In genomic region chr11:57742087-57742452, GRCh38 we compare ENCODE assay signal across 8 cellular contexts. TPM values are rescaled to one million over a fixed set of nuclear protein-coding genes. Genes with fewer than 3 reads are reported as not detected.
DNase-seq lines count a peak whose midpoint lies in the region; ATAC-seq and TF ChIP-seq lines count a peak whose summit lies in the region.

No MANE protein-coding gene starts in this region.

- H3K27ac ChIP-seq in heart right ventricle (peak overlapping the region; percentile 90 to 99 (median 96)), mesenchymal stem cell (ENCODE audit: low read length, poor library complexity, severe bottlenecking) (peak overlapping the region; percentile 87), vagina (peak overlapping the region; percentile 86)

- no peak overlapping the region for H3K23ac ChIP-seq in mesenchymal stem cell (ENCODE audit: low read length in 2 of 2)

- no peak overlapping the region for H4K91ac ChIP-seq in mesenchymal stem cell (ENCODE audit: low read length)

- H3K4ac ChIP-seq in mesenchymal stem cell (ENCODE audit: low read depth in 1 of 2, low read length in 2 of 2): peak overlapping the region; percentile 76 to 95

- peak overlapping the region; percentile 99 for H3K9ac ChIP-seq in mesenchymal stem cell (ENCODE audit: low read length)

- no peak overlapping the region for H2AFZ ChIP-seq in mesenchymal stem cell (ENCODE audit: low read depth, low read length)

- H3K4me1 ChIP-seq in heart right ventricle (peaks cover 2 to 28% (median 22%) of the 10 kb centered on the region in 9 donors), mesenchymal stem cell (ENCODE audit: control insufficient read depth, insufficient read depth, low read depth, low read length) (no peaks in the 10 kb centered on the region), vagina (peaks cover 20% of the 10 kb centered on the region)

- TF ChIP-seq CTCF in heart right ventricle (IDR thresholded peaks at IDR 0.05) (no peak), astrocyte of the spinal cord (IDR thresholded peaks at IDR 0.05; ENCODE audit: low read depth, low read length) (no peak), vagina (IDR thresholded peaks at IDR 0.05) (no peak)

- peaks cover 35% of the 10 kb centered on the region for H3K79me1 ChIP-seq in mesenchymal stem cell (replicated peaks; ENCODE audit: low read length, poor library complexity, severe bottlenecking)

- WGBS in heart right ventricle, 2 donors: 3 to 5% methylated on average over 10 of the region's 10 CpGs
- WGBS in mesenchymal stem cell: 4% methylated on average over 9 of the region's 10 CpGs

- H3K9me3 ChIP-seq in heart right ventricle: no peaks in the 10 kb centered on the region
- no peaks in the 10 kb centered on the region for H3K9me3 ChIP-seq in mesenchymal stem cell (ENCODE audit: control insufficient read depth, low read length)
- H3K9me3 ChIP-seq in vagina: no peaks in the 10 kb centered on the region

- peak overlapping the region in 1 of 2 experiments; percentile 7 for H2BK12ac ChIP-seq in mesenchymal stem cell (ENCODE audit: low read length in 2 of 2)

- no peak overlapping the region for H2BK120ac ChIP-seq in mesenchymal stem cell (ENCODE audit: low read depth, low read length)

- H3K27me3 ChIP-seq in heart right ventricle (no peaks in the 10 kb centered on the region), mesenchymal stem cell (ENCODE audit: control insufficient read depth in 1 of 2, insufficient read depth in 1 of 2, low read length in 2 of 2) (no peaks in the 10 kb centered on the region), vagina (no peaks in the 10 kb centered on the region)

- in situ Hi-C loops in astrocyte of the spinal cord (cut with HindIII; ENCODE audit: low sequenced_read_pairs): no loop called here

- DNase-seq in heart right ventricle (no peak), left cardiac atrium (no peak), astrocyte of the spinal cord (ENCODE audit: low read depth, low spot score) (no peak), mesenchymal stem cell (no peak), vagina (ENCODE audit: extremely low spot score in 2 of 2) (no peak)

- H3K14ac ChIP-seq in mesenchymal stem cell (ENCODE audit: low read length in 2 of 2): peak overlapping the region in 1 of 2 experiments; percentile 57

- peak overlapping the region; percentile 81 for H3K4me2 ChIP-seq in mesenchymal stem cell (ENCODE audit: low read length, poor library complexity, severe bottlenecking)

- no peak for TF ChIP-seq POLR2A in vagina (IDR thresholded peaks at IDR 0.05)
- no peak for TF ChIP-seq POLR2A in GM18505 (IDR thresholded peaks at IDR 0.05; ENCODE audit: borderline replicate concordance, extremely low read depth, insufficient read depth, insufficient read length)

- H4K8ac ChIP-seq in mesenchymal stem cell (ENCODE audit: low read length): no peak overlapping the region

- H2BK15ac ChIP-seq in mesenchymal stem cell (ENCODE audit: low read depth, poor library complexity, severe bottlenecking): no peak overlapping the region

- peaks cover 0 to 82% (median 28%) of the 10 kb centered on the region in 9 donors for H3K36me3 ChIP-seq in heart right ventricle
- peaks cover 36 to 78% of the 10 kb centered on the region in 2 experiments for H3K36me3 ChIP-seq in mesenchymal stem cell (ENCODE audit: control insufficient read depth in 1 of 2, insufficient read depth in 2 of 2, low read depth in 1 of 2, low read length in 2 of 2)
- H3K36me3 ChIP-seq in vagina: peaks cover 0 to 41% of the 10 kb centered on the region in 2 donors

- no peak overlapping the region for H2AK5ac ChIP-seq in mesenchymal stem cell (ENCODE audit: low read length, severe bottlenecking)

- H2BK5ac ChIP-seq in mesenchymal stem cell (ENCODE audit: low read depth, low read length, poor library complexity, severe bottlenecking): no peak overlapping the region

- intact Hi-C loops in heart right ventricle (cut with DNase I) (loop anchor here in 2 of 10 donors (10.0 kb wide), 2 partner anchors 63 to 773 kb away; no protein-coding TSS in a partner anchor), left cardiac atrium (cut with DNase I) (loop anchor here in 1 of 2 donors (10.0 kb wide), 1 partner anchor 53 kb away; no protein-coding TSS in a partner anchor), vagina (cut with DNase I) (loop anchor here (10.0 kb wide), 1 partner anchor 53 kb away; no protein-coding TSS in a partner anchor)

- H3K18ac ChIP-seq in mesenchymal stem cell (ENCODE audit: low read depth in 1 of 2, low read length in 2 of 2): peak overlapping the region; percentile 52 to 90

- ATAC-seq in heart right ventricle: no peak
- ATAC-seq in left cardiac atrium: no peak
- no peak for ATAC-seq in GM18505 (IDR thresholded peaks at IDR 0.05; ENCODE audit: unreplicated experiment)
- no peak for ATAC-seq in GM21529 (IDR thresholded peaks at IDR 0.05; ENCODE audit: unreplicated experiment)
- no peak for ATAC-seq in GM18502 (IDR thresholded peaks at IDR 0.05; ENCODE audit: poor library complexity, unreplicated experiment)

- peak overlapping the region; percentile 69 to 95 (median 84) for H3K4me3 ChIP-seq in heart right ventricle
- peak overlapping the region; percentile 85 for H3K4me3 ChIP-seq in astrocyte of the spinal cord (ENCODE audit: low read depth, low read length)
- peak overlapping the region; percentile 95 to 99 for H3K4me3 ChIP-seq in mesenchymal stem cell (ENCODE audit: insufficient read depth in 1 of 2, low read depth in 1 of 2, low read length in 2 of 2)
- peak overlapping the region; percentile 71 to 88 for H3K4me3 ChIP-seq in vagina

RNA-seq across cellular contexts. Expression of gene SELENOH, which starts 0.8 kb away (rescaled TPM):
- 10 to 100 TPM; 69.8 to 99.0 (median 77.5) TPM for total RNA-seq in heart right ventricle
- polyA plus RNA-seq in heart right ventricle: 10 to 100 TPM; 76.8 to 93.7 TPM
- total RNA-seq in left cardiac atrium: 100 to 1,000 TPM in 1 of 2 donors, 10 to 100 TPM in 1; 99.1 to 116 TPM
- 210 TPM for polyA plus RNA-seq in mesenchymal stem cell (2013, experiment 1 of 2)
- 217 TPM for polyA plus RNA-seq in mesenchymal stem cell (2013, experiment 2 of 2)
- 120 TPM for total RNA-seq in vagina

RNA-seq across cellular contexts. Expression of gene BTBD18, which starts 9.5 kb away (rescaled TPM):
- total RNA-seq in heart right ventricle (not detected), left cardiac atrium (not detected), vagina (not detected)
- polyA plus RNA-seq in heart right ventricle: not detected
- polyA plus RNA-seq in mesenchymal stem cell (2013, experiment 1 of 2): not detected
- not detected for polyA plus RNA-seq in mesenchymal stem cell (2013, experiment 2 of 2)

RNA-seq across cellular contexts. Expression of gene CTNND1, which starts 19.5 kb away (rescaled TPM):
- total RNA-seq in heart right ventricle (10 to 100 TPM; 56.7 to 85.6 (median 65.2) TPM), left cardiac atrium (10 to 100 TPM; 75.2 to 82.0 TPM), vagina (179 TPM)
- polyA plus RNA-seq in heart right ventricle: 10 to 100 TPM; 28.9 to 30.7 TPM
- polyA plus RNA-seq in mesenchymal stem cell (2013, experiment 1 of 2): 66.8 TPM
- 64.0 TPM for polyA plus RNA-seq in mesenchymal stem cell (2013, experiment 2 of 2)

RNA-seq across cellular contexts. Expression of gene TMX2, which starts 29.7 kb away (rescaled TPM):
- total RNA-seq in heart right ventricle (100 to 1,000 TPM in 1 of 10 donors, 10 to 100 TPM in 9; 58.7 to 103 (median 69.0) TPM), left cardiac atrium (10 to 100 TPM; 64.3 to 80.3 TPM), vagina (44.4 TPM)
- polyA plus RNA-seq in heart right ventricle: 100 to 1,000 TPM in 1 of 2 donors, 10 to 100 TPM in 1; 45.4 to 105 TPM
- 60.2 TPM for polyA plus RNA-seq in mesenchymal stem cell (2013, experiment 1 of 2)
- 60.1 TPM for polyA plus RNA-seq in mesenchymal stem cell (2013, experiment 2 of 2)

RNA-seq across cellular contexts. Expression of gene MED19, which starts 30.1 kb away (rescaled TPM):
- total RNA-seq in heart right ventricle: 1 to 10 TPM; 5.2 to 9.7 (median 8.4) TPM
- polyA plus RNA-seq in heart right ventricle: 10 to 100 TPM in 1 of 2 donors, 1 to 10 TPM in 1; 5.2 to 18.3 TPM
- 1 to 10 TPM; 8.4 to 8.7 TPM for total RNA-seq in left cardiac atrium
- polyA plus RNA-seq in mesenchymal stem cell (2013, experiment 1 of 2): 40.1 TPM
- polyA plus RNA-seq in mesenchymal stem cell (2013, experiment 2 of 2): 39.8 TPM
- 18.4 TPM for total RNA-seq in vagina
